Comparison of ENCODE assay signal across 9 cellular contexts in genomic region chr11:112929432-112929831, GRCh38. TPM values are rescaled to one million over a fixed set of nuclear protein-coding genes. Genes with fewer than 3 reads are reported as not detected.
"Had no signal": no experiment of that assay in that cellular context is flagged by ENCODE, and none has a peak within 500 bp of the region (broad histone marks: within the 10 kb centered on the region; RNA-seq: fewer than 3 reads in every experiment).

No MANE protein-coding gene starts in this region.

- ATAC-seq: HCT116, HepG2 had no signal

- H3K36me3 ChIP-seq: HAP-1 had no signal

- H3K36me3 Mint-ChIP-seq: IgD-negative memory B cell had no signal

- H3K27ac ChIP-seq: GM23248, HL-60 had no signal

- H3K4me3 ChIP-seq: GM23248, HAP-1 had no signal

- H3K9ac ChIP-seq: GM23248 had no signal

- H3K4me1 ChIP-seq: HAP-1 had no signal

- H3K4me3 Mint-ChIP-seq: HFFc6, IgD-negative memory B cell had no signal

- H2AFZ ChIP-seq: GM23248 had no signal

- DNase-seq: GM23248, GOT3, H7, HFFc6 had no signal

- H3K4me1 Mint-ChIP-seq: IgD-negative memory B cell had no signal

- FAIRE-seq: HepG2 had no signal

- H3K9me3 ChIP-seq: HAP-1 had no signal

- H3K27ac Mint-ChIP-seq: HFFc6, IgD-negative memory B cell had no signal

RNA-seq across cellular contexts. Expression of gene NCAM1, which starts 31.8 kb away (rescaled TPM):
- total RNA-seq: HepG2 had no signal
